ENCODE assay signal across 1 cellular context in genomic region chr6:17987576-17988421, GRCh38.
TF ChIP-seq lines count a peak whose summit lies in the region.

Gene KIF13A (minus strand): TSS chr6:17987635. CDS start chr6:17987463, 172 bp downstream.

TF ChIP-seq in HepG2, 621 proteins besides CTCF, POLR2A, EP300 and RAD21 (continued from another document and continues in another):
- no peak for TF ChIP-seq AHDC1 (CRISPR knock-in tag; IDR thresholded peaks at IDR 0.05; ENCODE audit: borderline replicate concordance)
- TF ChIP-seq SYNCRIP (IDR thresholded peaks at IDR 0.05; ENCODE audit: insufficient read depth, low read depth, low read length): no peak
- TF ChIP-seq MTF2 (CRISPR knock-in tag; IDR thresholded peaks at IDR 0.05; ENCODE audit: borderline replicate concordance): no peak; the same call in 1 of the 2 replicates
- no peak for TF ChIP-seq AGO1 (IDR thresholded peaks at IDR 0.05; ENCODE audit: low read depth, low read length, poor library complexity, severe bottlenecking)
- peak; percentile 29; the same call in 1 of the 2 replicates for TF ChIP-seq SMAD1 (CRISPR knock-in tag; IDR thresholded peaks at IDR 0.05; ENCODE audit: borderline replicate concordance, low read depth)
- peak; percentile 75 for TF ChIP-seq SALL2 (CRISPR knock-in tag; IDR thresholded peaks at IDR 0.05)
- TF ChIP-seq BCL6 (CRISPR knock-in tag; IDR thresholded peaks at IDR 0.05): no peak; the same call in 1 of the 2 replicates
- peak; percentile 33; the same call in 1 of the 2 replicates for TF ChIP-seq ZBTB25 (CRISPR knock-in tag; IDR thresholded peaks at IDR 0.05)
- peak; percentile 28; the same call in 1 of the 2 replicates for TF ChIP-seq ZFP1 (CRISPR knock-in tag; IDR thresholded peaks at IDR 0.05)
- TF ChIP-seq ZGPAT (CRISPR knock-in tag; IDR thresholded peaks at IDR 0.05): peak; percentile 73; the same call in 1 of the 2 replicates
- TF ChIP-seq ZNF232 (CRISPR knock-in tag; IDR thresholded peaks at IDR 0.05; ENCODE audit: borderline replicate concordance): no peak
- no peak for TF ChIP-seq PLSCR1 (CRISPR knock-in tag; IDR thresholded peaks at IDR 0.05; ENCODE audit: borderline replicate concordance)
- TF ChIP-seq TRAFD1 (CRISPR knock-in tag; IDR thresholded peaks at IDR 0.05; ENCODE audit: borderline replicate concordance): no peak
- no peak for TF ChIP-seq ZNF282 (IDR thresholded peaks at IDR 0.05; ENCODE audit: partially characterized antibody)
- TF ChIP-seq ZMYM2 (CRISPR knock-in tag; IDR thresholded peaks at IDR 0.05): no peak
- no peak for TF ChIP-seq HOMEZ (CRISPR knock-in tag; IDR thresholded peaks at IDR 0.05; ENCODE audit: low read depth)
- no peak for TF ChIP-seq ZFYVE20 (CRISPR knock-in tag; IDR thresholded peaks at IDR 0.05; ENCODE audit: borderline replicate concordance, low read depth)
- no peak for TF ChIP-seq CENPX (CRISPR knock-in tag; IDR thresholded peaks at IDR 0.05)
- no peak for TF ChIP-seq SNAPC5 (CRISPR knock-in tag; IDR thresholded peaks at IDR 0.05; ENCODE audit: borderline replicate concordance)
- peak; percentile 80 for TF ChIP-seq RBFOX2 (IDR thresholded peaks at IDR 0.05; ENCODE audit: low read depth, low read length)
- no peak for TF ChIP-seq FOSL1 (CRISPR knock-in tag; IDR thresholded peaks at IDR 0.05; ENCODE audit: borderline replicate concordance)
- TF ChIP-seq MNT (IDR thresholded peaks at IDR 0.05): no peak
- peak; percentile 10; the same call in 1 of the 2 replicates for TF ChIP-seq POGK (CRISPR knock-in tag; conservative IDR thresholded peaks at IDR 0.05)
- TF ChIP-seq ZZZ3 (CRISPR knock-in tag; IDR thresholded peaks at IDR 0.05; ENCODE audit: borderline replicate concordance): no peak
- TF ChIP-seq ZNF619 (CRISPR knock-in tag; IDR thresholded peaks at IDR 0.05): no peak
- TF ChIP-seq PHF5A (CRISPR knock-in tag; IDR thresholded peaks at IDR 0.05; ENCODE audit: low read depth, unreplicated experiment): no peak
- TF ChIP-seq SUZ12 (IDR thresholded peaks at IDR 0.05; ENCODE audit: low read depth, low read length): no peak
- no peak for TF ChIP-seq ZBTB39 (CRISPR knock-in tag; IDR thresholded peaks at IDR 0.05)
- no peak for TF ChIP-seq TIGD3 (CRISPR knock-in tag; IDR thresholded peaks at IDR 0.05; ENCODE audit: borderline replicate concordance)
- TF ChIP-seq KDM6A (CRISPR knock-in tag; IDR thresholded peaks at IDR 0.05; ENCODE audit: low read depth): no peak
- TF ChIP-seq THYN1 (CRISPR knock-in tag; IDR thresholded peaks at IDR 0.05; ENCODE audit: borderline replicate concordance, low read depth): no peak
